Comparison of ENCODE assay signal across 8 cellular contexts in genomic region chr15:45704329-45705249, GRCh38.
DNase-seq lines count a peak whose midpoint lies in the region; ATAC-seq and TF ChIP-seq lines count a peak whose summit lies in the region.

No MANE protein-coding gene starts in this region.

- DNase-seq in AG10803 (ENCODE audit: low read depth), result no peak
- peak; percentile 29 for DNase-seq in HuH-7.5 (ENCODE audit: low spot score)
- peak in 1 of 2 donors; percentile 21 for DNase-seq in activated naive CD4-positive, alpha-beta T cell treated with anti-CD3 and anti-CD28 coated beads, Interleukin-2, amount 50 U/mL, for 72 hours (ENCODE audit: low spot score in 2 of 2)
- peak; percentile 75 for DNase-seq in iPS DF 6.9 (ENCODE audit: low read depth, low spot score)
- DNase-seq in Ammon's horn (ENCODE audit: low spot score), result no peak

- no peak for TF ChIP-seq POLR2A in GM18505 (IDR thresholded peaks at IDR 0.05; ENCODE audit: borderline replicate concordance, extremely low read depth, insufficient read depth, insufficient read length)

- H3K4me3 ChIP-seq in AG10803 (ENCODE audit: low read length) (peak overlapping the region; percentile 65), iPS DF 6.9 (ENCODE audit: low read length) (peak overlapping the region; percentile 73; the same call in 1 of the 2 replicates), skeletal muscle tissue (ENCODE audit: low read length in 3 of 3) (peak overlapping the region; percentile 74 to 95 (median 74))

- H3K9ac ChIP-seq in skeletal muscle tissue (ENCODE audit: low read depth in 1 of 3, low read length in 3 of 3), result peak overlapping the region in 2 of 3 donors; percentile 72 to 74

- no peaks in the 10 kb centered on the region for H3K9me3 ChIP-seq in iPS DF 6.9 (ENCODE audit: control insufficient read depth, insufficient read depth, low read length)
- H3K9me3 ChIP-seq in skeletal muscle tissue (ENCODE audit: control insufficient read depth in 3 of 3, low read length in 3 of 3), result no peaks in the 10 kb centered on the region

- H3K27ac ChIP-seq in iPS DF 6.9 (ENCODE audit: low read length) (no peak overlapping the region), skeletal muscle tissue (ENCODE audit: low read depth, low read length) (no peak overlapping the region)

- no CpG with 5 or more reads among the region's 67 CpGs for WGBS in iPS DF 6.9 (ENCODE audit: insufficient coverage, insufficient read length)

- H3K27ac Mint-ChIP-seq in activated naive CD4-positive, alpha-beta T cell treated with anti-CD3 and anti-CD28 coated beads, Interleukin-2, amount 50 U/mL, for 72 hours, result peak overlapping the region in 1 of 2 donors; percentile 83

- H3K36me3 Mint-ChIP-seq in activated naive CD4-positive, alpha-beta T cell treated with anti-CD3 and anti-CD28 coated beads, Interleukin-2, amount 50 U/mL, for 72 hours, result no peaks in the 10 kb centered on the region

- H3K36me3 ChIP-seq in iPS DF 6.9 (ENCODE audit: control insufficient read depth, insufficient read depth, low read length) (no peaks in the 10 kb centered on the region), skeletal muscle tissue (ENCODE audit: control insufficient read depth in 3 of 3, insufficient read depth in 3 of 3, low read length in 3 of 3) (no peaks in the 10 kb centered on the region)

- ATAC-seq in activated naive CD4-positive, alpha-beta T cell treated with anti-CD3 and anti-CD28 coated beads, Interleukin-2, amount 50 U/mL, for 72 hours, result peak; percentile 40 to 42
- ATAC-seq in GM21529 (IDR thresholded peaks at IDR 0.05; ENCODE audit: unreplicated experiment), result no peak
- no peak for ATAC-seq in GM18505 (IDR thresholded peaks at IDR 0.05; ENCODE audit: unreplicated experiment)

- no peaks in the 10 kb centered on the region for H3K27me3 ChIP-seq in iPS DF 6.9 (ENCODE audit: control insufficient read depth, insufficient read depth, low read length)
- H3K27me3 ChIP-seq in skeletal muscle tissue (ENCODE audit: control insufficient read depth in 3 of 3, insufficient read depth in 3 of 3, low read length in 3 of 3), result peaks cover 0 to 16% (median 11%) of the 10 kb centered on the region in 3 donors

- TF ChIP-seq CTCF in AG10803 (conservative IDR thresholded peaks at IDR 0.05; ENCODE audit: low read length), result no peak

- H3K4me1 ChIP-seq in iPS DF 6.9 (ENCODE audit: control insufficient read depth, insufficient read depth, low read length) (no peaks in the 10 kb centered on the region), skeletal muscle tissue (ENCODE audit: control insufficient read depth in 3 of 3, insufficient read depth in 3 of 3, low read length in 3 of 3) (peaks cover 3 to 9% (median 7%) of the 10 kb centered on the region in 3 donors)

- no peaks in the 10 kb centered on the region for H3K9me3 Mint-ChIP-seq in activated naive CD4-positive, alpha-beta T cell treated with anti-CD3 and anti-CD28 coated beads, Interleukin-2, amount 50 U/mL, for 72 hours

Comparison
In these comparisons a context has a peak if more than half of its experiments do, and no peak if none do; other contexts are left out.
1. DNase-seq: peak in HuH-7.5 (single experiment) and iPS DF 6.9 (single experiment); none in AG10803 (single experiment) and Ammon's horn (single experiment).
2. ATAC-seq: peak in activated naive CD4-positive, alpha-beta T cell treated with anti-CD3 and anti-CD28 coated beads, Interleukin-2, amount 50 U/mL, for 72 hours (2 of 2); none in GM21529 (single experiment) and GM18505 (single experiment).
3. Peak in every context shown above with its lines, with median percentiles within 50 percentile points of each other: H3K4me3 ChIP-seq.